Comparison of ENCODE assay signal across 1 cellular context in the genomic region with DNA sequence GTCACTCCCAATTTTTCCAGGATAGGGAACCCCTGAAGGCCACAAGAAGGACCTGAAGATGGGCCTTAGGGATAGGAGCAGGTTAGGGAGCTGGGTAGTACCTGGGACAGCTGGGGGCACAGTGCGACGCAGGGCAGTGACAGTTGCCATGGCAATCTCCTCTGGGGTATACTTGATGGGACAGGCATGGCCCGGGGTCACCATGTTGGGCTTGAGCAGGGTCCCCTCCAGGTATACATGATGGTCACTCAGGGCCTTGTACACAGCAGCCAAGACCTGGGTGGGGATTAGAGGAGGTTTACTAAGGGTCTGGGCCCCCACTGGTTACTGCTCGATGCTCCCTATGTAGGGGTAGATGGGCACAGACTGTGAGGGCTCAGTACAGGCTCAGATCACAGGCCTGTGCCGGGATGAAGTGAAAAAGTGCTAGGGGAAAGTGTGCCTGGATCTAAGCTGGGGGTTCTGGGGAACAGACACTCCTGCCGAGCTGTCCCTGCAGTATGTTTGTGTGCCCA.
TF ChIP-seq lines count a peak whose summit lies in the region.

No MANE protein-coding gene starts in this region.

TF ChIP-seq in SK-N-SH treated with all-trans-retinoic acid at 6 μM for 48 hours, 23 proteins besides CTCF, POLR2A, EP300 and RAD21:
- no peak for TF ChIP-seq ESRRG (CRISPR knock-in tag; IDR thresholded peaks at IDR 0.05)
- no peak for TF ChIP-seq ZC3H10 (CRISPR knock-in tag; IDR thresholded peaks at IDR 0.05)
- no peak for TF ChIP-seq ZFP30 (CRISPR knock-in tag; IDR thresholded peaks at IDR 0.05)
- no peak for TF ChIP-seq ZFP3 (CRISPR knock-in tag; IDR thresholded peaks at IDR 0.05)
- no peak for TF ChIP-seq PATZ1 (CRISPR knock-in tag; IDR thresholded peaks at IDR 0.05; ENCODE audit: borderline replicate concordance)
- TF ChIP-seq TOX (CRISPR knock-in tag; IDR thresholded peaks at IDR 0.05; ENCODE audit: borderline replicate concordance): no peak
- no peak for TF ChIP-seq ZNF70 (CRISPR knock-in tag; IDR thresholded peaks at IDR 0.05)
- TF ChIP-seq SNAI2 (CRISPR knock-in tag; IDR thresholded peaks at IDR 0.05): no peak
- TF ChIP-seq CSRNP3 (CRISPR knock-in tag; IDR thresholded peaks at IDR 0.05): no peak
- no peak for TF ChIP-seq OSR1 (CRISPR knock-in tag; IDR thresholded peaks at IDR 0.05)
- TF ChIP-seq ISL1 (CRISPR knock-in tag; IDR thresholded peaks at IDR 0.05): no peak
- no peak for TF ChIP-seq BACH2 (CRISPR knock-in tag; IDR thresholded peaks at IDR 0.05; ENCODE audit: borderline replicate concordance)
- TF ChIP-seq TSHZ2 (CRISPR knock-in tag; IDR thresholded peaks at IDR 0.05): no peak
- TF ChIP-seq ZNF565 (CRISPR knock-in tag; conservative IDR thresholded peaks at IDR 0.05; ENCODE audit: low read depth): no peak
